Comparison of ENCODE assay signal across 8 cellular contexts in genomic region chr1:43531906-43532584, GRCh38. TPM values are rescaled to one million over a fixed set of nuclear protein-coding genes. Genes with fewer than 3 reads are reported as not detected.
DNase-seq lines count a peak whose midpoint lies in the region; ATAC-seq, FAIRE-seq and TF ChIP-seq lines count a peak whose summit lies in the region.

No MANE protein-coding gene starts in this region.

- H3K27me3 Mint-ChIP-seq in GM23338 (ENCODE audit: insufficient read depth, low read depth, poor library complexity), result peaks cover 30% of the 10 kb centered on the region

- peaks cover 48% of the 10 kb centered on the region for H3K4me1 ChIP-seq in GM23338 (ENCODE audit: insufficient read depth)
- no peaks in the 10 kb centered on the region for H3K4me1 ChIP-seq in right cardiac atrium (ENCODE audit: control insufficient read depth, insufficient read depth, low read length)

- peak overlapping the region; percentile 76; the same call in 1 of the 2 replicates for H3K27ac ChIP-seq in GM23338 (ENCODE audit: low read depth)
- peak overlapping the region; percentile 24; the same call in 1 of the 2 replicates for H3K27ac ChIP-seq in WERI-Rb-1
- no peak overlapping the region for H3K27ac ChIP-seq in right cardiac atrium (ENCODE audit: low read length)
- H3K27ac ChIP-seq in skin epidermis, result peak overlapping the region in 20 of 21 experiments; percentile 14 to 95 (median 90)

- H3K9me2 ChIP-seq in GM23338 (ENCODE audit: insufficient read depth), result no peaks in the 10 kb centered on the region

- H3K36me3 ChIP-seq in GM23338 (ENCODE audit: insufficient read depth), result no peaks in the 10 kb centered on the region
- H3K36me3 ChIP-seq in WERI-Rb-1, result no peaks in the 10 kb centered on the region; the same call in none of the 2 replicates

- H3K36me3 Mint-ChIP-seq in GM23338 (ENCODE audit: low read depth), result peaks cover 22% of the 10 kb centered on the region

- H3K9me3 ChIP-seq in WERI-Rb-1 (ENCODE audit: severe bottlenecking) (no peaks in the 10 kb centered on the region), right cardiac atrium (ENCODE audit: control insufficient read depth, low read length) (no peaks in the 10 kb centered on the region)

- DNase-seq in GM23338 (ENCODE audit: low spot score) (peak; percentile 82), WERI-Rb-1 (no peak), right cardiac atrium (no peak), urothelium cell line (ENCODE audit: low spot score) (no peak)
- no peak for DNase-seq in activated effector memory CD4-positive, alpha-beta T cell treated with Interleukin-2 at 50 U/mL for 16 hours

- intact Hi-C loops in right cardiac atrium (cut with DNase I), result loop anchor here in 1 of 4 donors (10.0 kb wide), 1 partner anchor 113 kb away; no protein-coding TSS in a partner anchor

- WGBS in right cardiac atrium, result 33% methylated on average over 15 of the region's 15 CpGs

- H3K27me3 ChIP-seq in GM23338 (ENCODE audit: insufficient read depth) (peaks cover 10% of the 10 kb centered on the region), WERI-Rb-1 (ENCODE audit: insufficient read depth, low read depth, severe bottlenecking) (no peaks in the 10 kb centered on the region), right cardiac atrium (ENCODE audit: control insufficient read depth, insufficient read depth) (no peaks in the 10 kb centered on the region)

- H4K20me1 ChIP-seq in GM23338 (replicated peaks; ENCODE audit: insufficient read depth), result peaks cover 43% of the 10 kb centered on the region

- peak; percentile 41 for ATAC-seq in GM23338
- peak in 1 of 2 donors; percentile 5 for ATAC-seq in right cardiac atrium
- ATAC-seq in GM18909 (IDR thresholded peaks at IDR 0.05; ENCODE audit: poor library complexity, unreplicated experiment), result no peak
- no peak for ATAC-seq in GM18873 (IDR thresholded peaks at IDR 0.05; ENCODE audit: low FRiP score, unreplicated experiment)

- no peak overlapping the region for H2AFZ ChIP-seq in GM23338

- TF ChIP-seq CTCF in GM23338 (conservative IDR thresholded peaks at IDR 0.05; ENCODE audit: low read depth in 2 of 2) (no peak), WERI-Rb-1 (IDR thresholded peaks at IDR 0.05; ENCODE audit: low read depth, low read length) (no peak)

- peak overlapping the region; percentile 99 for H3K4me2 ChIP-seq in GM23338

- peak overlapping the region; percentile 100 for H3K4me3 Mint-ChIP-seq in GM23338

- peaks cover 54% of the 10 kb centered on the region for H3K79me2 ChIP-seq in GM23338 (replicated peaks; ENCODE audit: insufficient read depth)

- FAIRE-seq in urothelium cell line (lab: Jason Lieb, UNC), result no peak

- peak overlapping the region; percentile 99 for H3K27ac Mint-ChIP-seq in GM23338

- H3K4me3 ChIP-seq in GM23338 (peak overlapping the region; percentile 94), WERI-Rb-1 (ENCODE audit: low read depth, low read length) (peak overlapping the region; percentile 47), right cardiac atrium (ENCODE audit: low read length) (peak overlapping the region; percentile 90), skin epidermis (peak overlapping the region; percentile 53 to 83 (median 65))

- H3F3A ChIP-seq in GM23338 (replicated peaks; ENCODE audit: low read depth), result peaks cover 14% of the 10 kb centered on the region

- peaks cover 62% of the 10 kb centered on the region for H3K4me1 Mint-ChIP-seq in GM23338

- H3K9me3 Mint-ChIP-seq in GM23338, result peaks cover 3% of the 10 kb centered on the region; the same call in 2 of the 3 replicates

TF ChIP-seq in GM23338, 12 proteins besides CTCF, POLR2A, EP300 and RAD21:
- TF ChIP-seq POLR2AphosphoS5 (IDR thresholded peaks at IDR 0.05; ENCODE audit: low read depth), result no peak
- 0 out of 2 replicates have a peak, but pooled peaks have one; percentile 33 for TF ChIP-seq CREB1 (CRISPR knock-in tag; IDR thresholded peaks at IDR 0.05; ENCODE audit: low read depth)

RNA-seq across cellular contexts. Expression of gene PTPRF, which starts 1.4 kb away (rescaled TPM):
- 154 and 173 TPM in 2 replicates for total RNA-seq in GM23338 (2014; rRNA removed; shearing (Covaris generic))
- polyA plus RNA-seq in GM23338 (2016; fragmentation: Nextera tagmentation; extraction: Ambion mirVana) (48.7 and 52.4 TPM in 2 replicates), right cardiac atrium (5.1 TPM)
- total RNA-seq in right cardiac atrium, result 10 to 100 TPM; 11.1 to 19.7 (median 12.7) TPM
